1 cellular context compared by ENCODE assay signal in genomic region chr7:33038639-33039038, GRCh38.
TF ChIP-seq lines count a peak whose summit lies in the region.

No MANE protein-coding gene starts in this region.

TF ChIP-seq in H1, 55 proteins besides CTCF, POLR2A, EP300 and RAD21:
- TF ChIP-seq RNF2 (IDR thresholded peaks at IDR 0.05; ENCODE audit: borderline replicate concordance, low read depth, low read length, missing control alignments, poor library complexity, severe bottlenecking) = no peak
- no peak for TF ChIP-seq BACH1 (IDR thresholded peaks at IDR 0.05; ENCODE audit: low read length)
- no peak for TF ChIP-seq TBP (IDR thresholded peaks at IDR 0.05; ENCODE audit: low read depth, low read length)
- no peak for TF ChIP-seq KDM4A (IDR thresholded peaks at IDR 0.05; ENCODE audit: low read depth, low read length, severe bottlenecking)
- TF ChIP-seq USF2 (IDR thresholded peaks at IDR 0.05; ENCODE audit: low read length) = no peak
- TF ChIP-seq GTF2F1 (IDR thresholded peaks at IDR 0.05; ENCODE audit: borderline replicate concordance, low read depth, low read length) = no peak
